19 cellular contexts compared by ENCODE assay signal in genomic region chr4:172708184-172708583, GRCh38.
"Had no signal": no experiment of that assay in that cellular context is flagged by ENCODE, and none has a peak within 500 bp of the region (broad histone marks: within the 10 kb centered on the region; RNA-seq: fewer than 3 reads in every experiment).

No MANE protein-coding gene starts in this region.

- H3K9me3 ChIP-seq: lower lobe of right lung had no signal

- H3K4me3 Mint-ChIP-seq: immature natural killer cell, naive B cell had no signal

- ATAC-seq: foreskin keratinocyte, lower lobe of right lung had no signal

- H3K27me3 ChIP-seq: foreskin keratinocyte, neutrophil, tibial artery, uterus had no signal

- H3K36me3 Mint-ChIP-seq: naive B cell had no signal

- H3K27me3 Mint-ChIP-seq: naive B cell had no signal

- H3K27ac Mint-ChIP-seq: immature natural killer cell, naive B cell had no signal

- H3K4me1 Mint-ChIP-seq: immature natural killer cell, naive B cell had no signal

- H3K27ac ChIP-seq: foreskin keratinocyte, lower lobe of right lung, neutrophil, tibial artery, uterus had no signal

- DNase-seq: activated CD4-positive, alpha-beta T cell treated with anti-CD3 and anti-CD28 coated beads, Interleukin-2, amount 50 U/mL, for 1 hour; activated CD8-positive, alpha-beta memory T cell treated with anti-CD3 and anti-CD28 coated beads for 24 hours; activated naive CD4-positive, alpha-beta T cell; aorta; cortex of kidney; effector CD4-positive, alpha-beta T cell; foreskin keratinocyte; glutamatergic neuron; immature natural killer cell; lower lobe of right lung; midbrain; naive B cell; posterior cingulate gyrus; stimulated activated CD4-positive, alpha-beta T cell treated with anti-CD3 and anti-CD28 coated beads, Interleukin-4, amount 100 ng/mL, for 24 hours; stimulated activated naive CD4-positive, alpha-beta T cell; T-helper 2 cell; tibial artery; uterus had no signal
